In genomic region chr11:119121008-119121810, GRCh38 we compare ENCODE assay signal across 8 cellular contexts. TPM values are rescaled to one million over a fixed set of nuclear protein-coding genes. Genes with fewer than 3 reads are reported as not detected.
DNase-seq lines count a peak whose midpoint lies in the region; ATAC-seq, FAIRE-seq and TF ChIP-seq lines count a peak whose summit lies in the region.

A gene with protein sequence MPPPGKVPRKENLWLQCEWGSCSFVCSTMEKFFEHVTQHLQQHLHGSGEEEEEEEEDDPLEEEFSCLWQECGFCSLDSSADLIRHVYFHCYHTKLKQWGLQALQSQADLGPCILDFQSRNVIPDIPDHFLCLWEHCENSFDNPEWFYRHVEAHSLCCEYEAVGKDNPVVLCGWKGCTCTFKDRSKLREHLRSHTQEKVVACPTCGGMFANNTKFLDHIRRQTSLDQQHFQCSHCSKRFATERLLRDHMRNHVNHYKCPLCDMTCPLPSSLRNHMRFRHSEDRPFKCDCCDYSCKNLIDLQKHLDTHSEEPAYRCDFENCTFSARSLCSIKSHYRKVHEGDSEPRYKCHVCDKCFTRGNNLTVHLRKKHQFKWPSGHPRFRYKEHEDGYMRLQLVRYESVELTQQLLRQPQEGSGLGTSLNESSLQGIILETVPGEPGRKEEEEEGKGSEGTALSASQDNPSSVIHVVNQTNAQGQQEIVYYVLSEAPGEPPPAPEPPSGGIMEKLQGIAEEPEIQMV (plus strand): TSS chr11:119121580. CDS start chr11:119126945, 5,365 bp downstream.

- H3K36me3 Mint-ChIP-seq in chondrocyte (ENCODE audit: low read depth): peaks cover 4% of the 10 kb centered on the region

- H3K27me3 Mint-ChIP-seq in chondrocyte (ENCODE audit: low read depth): no peaks in the 10 kb centered on the region

- peak within 1 kb of the TSS; percentile 89 for H3K27ac Mint-ChIP-seq in chondrocyte (ENCODE audit: unreplicated experiment)

- H3K4me3 Mint-ChIP-seq in chondrocyte (ENCODE audit: unreplicated experiment): peak within 1 kb of the TSS; percentile 90

- H2AFZ ChIP-seq in keratinocyte (ENCODE audit: control insufficient read depth, low read length): peak within 1 kb of the TSS; percentile 96

- H4K20me1 ChIP-seq in keratinocyte (ENCODE audit: control insufficient read depth, extremely low read depth, insufficient read depth, low read length): no peaks in the 10 kb centered on the region

- H3K9me1 ChIP-seq in keratinocyte (ENCODE audit: control insufficient read depth, extremely low read depth, insufficient read depth, low read length): no peaks in the 10 kb centered on the region

- peaks cover 4 to 5% of the 10 kb centered on the region in 2 experiments for H3K36me3 ChIP-seq in keratinocyte (ENCODE audit: control insufficient read depth in 2 of 2, extremely low read depth in 1 of 2, insufficient read depth in 2 of 2, low read length in 2 of 2)

- peak within 1 kb of the TSS; percentile 99 for H3K4me2 ChIP-seq in keratinocyte (ENCODE audit: control insufficient read depth, extremely low read depth, insufficient read depth, low read depth, low read length)

- dilution Hi-C loops in keratinocyte (cut with MboI; ENCODE audit: extremely low pct_ligation_motif_present, low sequenced_read_pairs): no loop called here

- peak within 1 kb of the TSS; percentile 83 to 89 (median 85) for H3K4me3 ChIP-seq in keratinocyte (ENCODE audit: control insufficient read depth in 2 of 3, extremely low read depth in 1 of 3, insufficient read depth in 2 of 3, low read depth in 1 of 3, low read length in 3 of 3)

- peaks cover 23% of the 10 kb centered on the region for H3K79me2 ChIP-seq in keratinocyte (ENCODE audit: control insufficient read depth, insufficient read depth, low read length)

- H3K4me1 ChIP-seq in keratinocyte (ENCODE audit: control insufficient read depth, extremely low read depth, insufficient read depth, low read length): peaks cover 22% of the 10 kb centered on the region

- TF ChIP-seq CTCF in chondrocyte (IDR thresholded peaks at IDR 0.05) (no peak), keratinocyte (optimal IDR thresholded peaks at IDR 0.05 in 1 of 3, IDR thresholded peaks at IDR 0.05 in 1 of 3, conservative IDR thresholded peaks at IDR 0.05 in 1 of 3; ENCODE audit: extremely low read depth in 1 of 3, insufficient read depth in 2 of 3, low read length in 3 of 3) (no peak)

- H3K9me3 ChIP-seq in keratinocyte (ENCODE audit: control insufficient read depth, low read depth, low read length): no peaks in the 10 kb centered on the region

- DNase-seq in AML-193 (lab: John Stamatoyannopoulos, UW) (peak; percentile 96 to 98), NCI-H510A treated with DMSO at 0.1 percent for 48 hours (lab: John Stamatoyannopoulos, UW) (peak; percentile 96), chondrocyte (ENCODE audit: low spot score) (peak; percentile 100), keratinocyte (ENCODE audit: low read depth, low spot score) (peak; percentile 92)
- peak; percentile 100 for DNase-seq in activated CD4-positive, alpha-beta T cell treated with anti-CD3 and anti-CD28 coated beads for 24 hours (ENCODE audit: low read depth in 2 of 2)
- DNase-seq in stimulated activated CD4-positive, alpha-beta T cell treated with anti-CD3 and anti-CD28 coated beads, Interleukin-15, amount 100 ng/mL, for 1 hour (ENCODE audit: low read depth in 1 of 2, low spot score in 1 of 2): peak; percentile 99 to 100

- H3K9me3 Mint-ChIP-seq in chondrocyte (ENCODE audit: low read depth): no peaks in the 10 kb centered on the region

- peak; percentile 75 for TF ChIP-seq POLR2A in GM19193 (IDR thresholded peaks at IDR 0.05; ENCODE audit: extremely low read depth, insufficient read depth, insufficient read length)

- no peaks in the 10 kb centered on the region for H3K27me3 ChIP-seq in keratinocyte (ENCODE audit: control insufficient read depth, extremely low read depth, insufficient read depth, low read length)

- H3K27ac ChIP-seq in keratinocyte (ENCODE audit: control insufficient read depth, insufficient read depth, low read length): peak within 1 kb of the TSS; percentile 83

- FAIRE-seq in keratinocyte (lab: Jason Lieb, UNC): peak; percentile 81

- H3K9ac ChIP-seq in keratinocyte (ENCODE audit: control insufficient read depth, extremely low read depth, insufficient read depth, low read length): peak within 1 kb of the TSS; percentile 91

- ATAC-seq in HG03439 (IDR thresholded peaks at IDR 0.05; ENCODE audit: unreplicated experiment): peak; percentile 93

- H3K4me1 Mint-ChIP-seq in chondrocyte (ENCODE audit: low read depth): peaks cover 28% of the 10 kb centered on the region

RNA-seq across cellular contexts. Expression of the gene that starts here (rescaled TPM):
- 16.9 to 22.9 TPM (median 21.9 TPM) in 3 replicates for total RNA-seq in chondrocyte
- 15.6 to 21.9 TPM (median 18.5 TPM) in 3 replicates for polyA plus RNA-seq in keratinocyte
- polyA plus RNA-seq in keratinocyte (2011; ENCODE audit: low read depth): 28.1 TPM
- polyA plus RNA-seq in keratinocyte (2011; cell fraction: cytosol; rRNA removed): 11.0 and 11.4 TPM in 2 replicates
- 54.0 and 55.8 TPM in 2 replicates for polyA plus RNA-seq in keratinocyte (2011; cell fraction: nucleus; rRNA removed)
- polyA plus RNA-seq in keratinocyte (2012; ENCODE audit: low replicate concordance): 9.9 and 22.4 TPM in 2 replicates
- polyA minus RNA-seq in keratinocyte: 18.5 to 47.8 TPM (median 31.0 TPM) in 3 replicates
- 18.8 TPM for polyA minus RNA-seq in keratinocyte (2011; cell fraction: cytosol; rRNA and poly(A)+ RNA removed)
- polyA minus RNA-seq in keratinocyte (2011; cell fraction: nucleus; rRNA and poly(A)+ RNA removed): 13.1 and 29.6 TPM in 2 replicates

Comparison
In these comparisons a context has a peak if more than half of its experiments do, and no peak if none do; other contexts are left out.
1. Peak in every context shown above with its lines: DNase-seq, ATAC-seq, H3K4me3 ChIP-seq and H3K27ac ChIP-seq.